Comparison of ENCODE assay signal across 8 cellular contexts in genomic region chr18:54828290-54828871, GRCh38. TPM values are rescaled to one million over a fixed set of nuclear protein-coding genes. Genes with fewer than 3 reads are reported as not detected.
A peak's percentile ranks its signal among the peaks of the same experiment; 100 is the strongest.
DNase-seq lines count a peak whose midpoint lies in the region; ATAC-seq and TF ChIP-seq lines count a peak whose summit lies in the region.

Gene RAB27B (plus strand): TSS chr18:54828477. CDS start chr18:54877586, 49,109 bp downstream.

- CTCF ChIA-PET in mammary epithelial cell (lab: Charles Lee; ENCODE audit: low non-redundant PET): interaction anchor here (0.7 kb wide), 1 partner anchor 273 kb away, joined by 3 read pairs; no protein-coding TSS in a partner anchor

- intact Hi-C loops in mammary epithelial cell (cut with micrococcal nuclease): loop anchor here (1.0 to 10.0 kb wide), 5 partner anchors 52 to 156 kb away; no protein-coding TSS in a partner anchor

- H3K27ac ChIP-seq in WERI-Rb-1 (no peak within 1 kb of the TSS), mammary epithelial cell (ENCODE audit: insufficient read depth, low read depth, low read length) (peak within 1 kb of the TSS; percentile 90)

- dilution Hi-C loops in mammary epithelial cell (cut with HindIII; ENCODE audit: low sequenced_read_pairs): no loop called here

- no peak for ATAC-seq in HG02623 (IDR thresholded peaks at IDR 0.05; ENCODE audit: unreplicated experiment)

- peak within 1 kb of the TSS; percentile 96 for H3K4me2 ChIP-seq in mammary epithelial cell (ENCODE audit: insufficient read depth, low read depth, low read length)

- no TSS peak for BruUV-seq in mammary epithelial cell (replicated peaks; lab: Mats Ljungman, UMichigan)

- peak; percentile 57 for DNase-seq in GM04504 (ENCODE audit: low read depth)
- peak; percentile 63 to 94 (median 82) for DNase-seq in NCI-H1417 (lab: John Stamatoyannopoulos, UW)
- peak; percentile 19 for DNase-seq in WERI-Rb-1
- peak; percentile 96 for DNase-seq in mammary epithelial cell
- DNase-seq in iris pigment epithelial cell (ENCODE audit: low read depth): peak; percentile 96
- DNase-seq in smooth muscle cell of the brain vasculature (ENCODE audit: low read depth, low spot score): peak; percentile 79
- no peak for DNase-seq in GDM1 (lab: John Stamatoyannopoulos, UW)

- H3K36me3 ChIP-seq in WERI-Rb-1 (no peaks in the 10 kb centered on the region), mammary epithelial cell (ENCODE audit: insufficient read depth, low read length) (no peaks in the 10 kb centered on the region)

- peak within 1 kb of the TSS; percentile 85 for H3K9ac ChIP-seq in mammary epithelial cell (ENCODE audit: insufficient read depth, low read length)

- H3K4me1 ChIP-seq in mammary epithelial cell (ENCODE audit: insufficient read depth, low read length): peaks cover 27% of the 10 kb centered on the region

- peaks cover 93% of the 10 kb centered on the region for H3K27me3 ChIP-seq in WERI-Rb-1 (ENCODE audit: insufficient read depth, low read depth, severe bottlenecking)
- no peaks in the 10 kb centered on the region for H3K27me3 ChIP-seq in mammary epithelial cell (ENCODE audit: insufficient read depth, low read length)

- H3K4me3 ChIP-seq in WERI-Rb-1 (ENCODE audit: low read depth, low read length): no peak within 1 kb of the TSS
- H3K4me3 ChIP-seq in mammary epithelial cell (replicated peaks in 1 of 3; ENCODE audit: insufficient read depth in 1 of 3, low read depth in 2 of 3, low read length in 3 of 3): peak within 1 kb of the TSS; percentile 76 to 85 (median 79)

- peak within 1 kb of the TSS; percentile 93 for H2AFZ ChIP-seq in mammary epithelial cell (ENCODE audit: low read depth, low read length)

- WGBS in mammary epithelial cell (ENCODE audit: low coverage, missing lambda C conversion rate): 2% methylated on average over 9 of the region's 35 CpGs

- in situ Hi-C loops in mammary epithelial cell (cut with MboI; ENCODE audit: low sequenced_read_pairs in 2 of 2): no loop called here

- no peaks in the 10 kb centered on the region for H4K20me1 ChIP-seq in mammary epithelial cell (ENCODE audit: insufficient read depth, low read length)

- TF ChIP-seq CTCF in WERI-Rb-1 (IDR thresholded peaks at IDR 0.05; ENCODE audit: low read depth, low read length): no peak
- TF ChIP-seq CTCF in mammary epithelial cell (conservative IDR thresholded peaks at IDR 0.05 in 1 of 2, IDR thresholded peaks at IDR 0.05 in 1 of 2; ENCODE audit: extremely low read depth in 1 of 2, insufficient read depth in 1 of 2, low read depth in 1 of 2, low read length in 2 of 2): no peak

- peaks cover 21% of the 10 kb centered on the region for H3K79me2 ChIP-seq in mammary epithelial cell (ENCODE audit: insufficient read depth, low read length)

- peaks cover 2% of the 10 kb centered on the region for H3K9me3 ChIP-seq in WERI-Rb-1 (ENCODE audit: severe bottlenecking)
- H3K9me3 ChIP-seq in mammary epithelial cell (replicated peaks; ENCODE audit: insufficient read depth, low read length): no peaks in the 10 kb centered on the region

RNA-seq across cellular contexts. Expression of gene RAB27B, which starts in this region (rescaled TPM):
- 10 to 100 TPM in 1 of 2 donors, 1 to 10 TPM in 1; 1.8 to 19.3 TPM for total RNA-seq in mammary epithelial cell
- polyA plus RNA-seq in mammary epithelial cell: 2.5 TPM
- 7.6 TPM for polyA minus RNA-seq in mammary epithelial cell
